ENCODE assay signal across 9 cellular contexts in the genomic region with DNA sequence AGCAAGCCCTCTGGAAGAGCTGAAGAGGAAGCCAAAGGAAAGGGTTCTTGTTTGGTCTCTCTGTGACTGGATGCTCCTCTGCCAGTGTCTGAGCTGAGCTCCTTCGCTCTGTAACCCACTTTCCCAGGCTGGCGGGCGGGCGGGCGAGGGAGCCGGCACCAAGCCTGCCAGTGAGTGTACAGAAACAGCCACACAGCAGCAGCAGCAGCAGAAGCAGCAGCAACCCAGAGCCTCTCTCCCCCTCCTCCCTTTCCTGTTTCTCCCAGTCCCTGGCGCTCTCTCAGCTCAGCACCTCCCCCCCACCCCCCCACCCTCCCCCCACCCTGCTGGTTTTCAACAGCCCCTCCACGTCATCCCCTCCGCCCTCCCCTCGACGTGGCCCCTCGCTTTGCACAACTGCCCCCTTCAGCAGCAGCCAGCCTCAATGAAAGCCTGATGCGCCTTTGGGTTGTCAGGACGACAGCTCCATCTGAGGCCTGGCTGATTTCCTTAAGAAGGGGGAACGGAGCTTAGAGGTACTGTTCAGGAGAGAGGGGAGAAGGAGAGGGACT. TPM values are rescaled to one million over a fixed set of nuclear protein-coding genes. Genes with fewer than 3 reads are reported as not detected.
A peak's percentile ranks its signal among the peaks of the same experiment; 100 is the strongest.
DNase-seq lines count a peak whose midpoint lies in the region; ATAC-seq lines count a peak whose summit lies in the region.
"Had no signal": no experiment of that assay in that cellular context is flagged by ENCODE, and none has a peak within 500 bp of the region (broad histone marks: within the 10 kb centered on the region; RNA-seq: fewer than 3 reads in every experiment).

A gene (minus strand): TSS at position 197 of the 551 bp plus-strand sequence.

- H3K9me3 ChIP-seq in HUES64 (ENCODE audit: insufficient read depth, low read depth, low read length) (no peaks in the 10 kb centered on the region), adipocyte (ENCODE audit: control insufficient read depth, low read length) (no peaks in the 10 kb centered on the region), skeletal muscle tissue (ENCODE audit: control insufficient read depth in 3 of 3, low read length in 3 of 3) (no peaks in the 10 kb centered on the region)

- ATAC-seq in HG02588 (IDR thresholded peaks at IDR 0.05; ENCODE audit: unreplicated experiment) (no peak), GM19455 (IDR thresholded peaks at IDR 0.05; ENCODE audit: unreplicated experiment) (no peak)

- H3K4me3 ChIP-seq in HUES64 (ENCODE audit: low read length) (peak within 1 kb of the TSS; percentile 72), adipocyte (ENCODE audit: low read length) (peak within 1 kb of the TSS; percentile 79), skeletal muscle tissue (ENCODE audit: low read length in 3 of 3) (peak within 1 kb of the TSS in 2 of 3 donors; percentile 43 to 51)

- WGBS in HUES64: 1% methylated on average over 15 of the region's 15 CpGs

- DNase-seq in adipocyte (ENCODE audit: low read depth) (peak; percentile 52), iPS DF 19.7 (ENCODE audit: low read depth, low spot score) (peak; percentile 48), ureter (ENCODE audit: low spot score) (no peak)
- no peak for DNase-seq in activated CD4-positive, alpha-beta T cell treated with anti-CD3 and anti-CD28 coated beads, Interleukin-2, amount 50 U/mL, for 1 hour

- H3K36me3 ChIP-seq in HUES64 (ENCODE audit: insufficient read depth, low read length) (no peaks in the 10 kb centered on the region), adipocyte (ENCODE audit: control insufficient read depth, insufficient read depth, low read length, severe bottlenecking) (no peaks in the 10 kb centered on the region), skeletal muscle tissue (ENCODE audit: control insufficient read depth in 3 of 3, insufficient read depth in 3 of 3, low read length in 3 of 3) (no peaks in the 10 kb centered on the region)

- peak within 1 kb of the TSS; percentile 58 for H3K9ac ChIP-seq in HUES64 (ENCODE audit: low read depth, low read length)
- peak within 1 kb of the TSS; percentile 73 for H3K9ac ChIP-seq in adipocyte (ENCODE audit: low read length)
- no peak within 1 kb of the TSS for H3K9ac ChIP-seq in skeletal muscle tissue (ENCODE audit: low read depth in 1 of 3, low read length in 3 of 3)

- H3K27ac ChIP-seq in HUES64 (ENCODE audit: low read depth, low read length): no peak within 1 kb of the TSS; the same call in 1 of the 2 replicates
- H3K27ac ChIP-seq in skeletal muscle tissue (ENCODE audit: low read depth, low read length): no peak within 1 kb of the TSS

- H3K4me1 ChIP-seq in HUES64 (ENCODE audit: insufficient read depth, low read length): peaks cover 35% of the 10 kb centered on the region
- peaks cover 21% of the 10 kb centered on the region for H3K4me1 ChIP-seq in adipocyte (ENCODE audit: control insufficient read depth, insufficient read depth, low read length)
- no peaks in the 10 kb centered on the region for H3K4me1 ChIP-seq in skeletal muscle tissue (ENCODE audit: control insufficient read depth in 3 of 3, insufficient read depth in 3 of 3, low read length in 3 of 3)

- H3K27me3 ChIP-seq in HUES64 (ENCODE audit: insufficient read depth, low read length) (peaks cover 8% of the 10 kb centered on the region; the same call in 1 of the 2 replicates), adipocyte (replicated peaks; ENCODE audit: control insufficient read depth, insufficient read depth, low read length) (no peaks in the 10 kb centered on the region), skeletal muscle tissue (ENCODE audit: control insufficient read depth in 3 of 3, insufficient read depth in 3 of 3, low read length in 3 of 3) (peaks cover 7 to 12% (median 8%) of the 10 kb centered on the region in 3 donors)

RNA-seq across cellular contexts. Expression of the gene that starts here (rescaled TPM):
- 4.2 TPM for polyA plus RNA-seq in HUES64 (2013, experiment 1 of 2)
- 7.5 TPM for polyA plus RNA-seq in HUES64 (2013, experiment 2 of 2)
- total RNA-seq in skeletal muscle tissue (3.7 TPM), ureter (7.3 TPM)
- total RNA-seq: T-helper 2 cell treated with Interferon-gamma antibody and Interleukin-4, amounts not matched to agents 100 ng/mL and 5 ng/mL, for 36 hours had no signal

Comparison
In these comparisons a context has a peak if more than half of its experiments do, and no peak if none do; other contexts are left out.
1. H3K9ac ChIP-seq: peak in HUES64 (single experiment) and adipocyte (single experiment); none in skeletal muscle tissue (0 of 3).
2. DNase-seq: peak in adipocyte (single experiment) and iPS DF 19.7 (single experiment); none in ureter (single experiment) and activated CD4-positive, alpha-beta T cell treated with anti-CD3 and anti-CD28 coated beads, Interleukin-2, amount 50 U/mL, for 1 hour (single experiment).
3. Peak in every context shown above with its lines, with median percentiles within 50 percentile points of each other: H3K4me3 ChIP-seq.